In the genomic region with DNA sequence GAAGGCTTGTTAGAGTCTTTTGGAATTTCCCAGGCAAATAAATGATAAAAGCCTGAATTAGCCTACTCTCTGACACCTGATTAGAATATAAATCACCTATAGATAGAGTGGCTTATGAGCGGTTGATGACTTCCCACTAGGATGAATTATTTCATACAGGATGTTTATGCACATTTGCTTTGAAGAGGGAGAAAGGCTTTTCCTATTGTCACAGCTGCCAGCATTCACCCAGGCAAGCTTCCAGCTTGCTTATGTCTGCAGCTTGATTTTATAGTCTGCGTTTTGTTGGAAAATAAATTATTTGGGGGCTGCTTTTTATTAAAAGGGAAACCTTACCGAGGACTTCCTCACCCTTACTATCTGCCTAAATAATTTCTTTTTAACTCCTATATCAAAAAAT, we compare ENCODE assay signal across 15 cellular contexts.
"Had no signal": no experiment of that assay in that cellular context is flagged by ENCODE, and none has a peak within 500 bp of the region (broad histone marks: within the 10 kb centered on the region; RNA-seq: fewer than 3 reads in every experiment).

No MANE protein-coding gene starts in this region.

- H3K9me3 Mint-ChIP-seq: activated CD4-positive, alpha-beta T cell treated with anti-CD3 and anti-CD28 coated beads, Interleukin-2, amount 10 ng/mL, durations not matched to agents 24 days and 14 days; activated naive CD4-positive, alpha-beta T cell treated with anti-CD3 and anti-CD28 coated beads, Interleukin-2, amount 50 U/mL, for 72 hours; activated T-cell treated with anti-CD3 and anti-CD28 coated beads, Interleukin-2, amount 50 U/mL, for 72 hours; memory B cell; natural killer cell; stimulated activated memory B cell treated with anti-CD40 and anti-IgM and Interleukin-4, amounts not matched to agents 10 μg/mL and 1 μg/mL and 100 μg/mL, for 72 hours had no signal

- DNase-seq: activated CD4-positive, alpha-beta T cell treated with anti-CD3 and anti-CD28 coated beads, Interleukin-2, amount 10 ng/mL, durations not matched to agents 24 days and 14 days; activated CD4-positive, CD25-positive, alpha-beta regulatory T cell; activated CD8-positive, alpha-beta memory T cell treated with anti-CD3 and anti-CD28 coated beads, Interleukin-2, amount 50 U/mL, for 48 hours; activated gamma-delta T cell; activated T-cell treated with anti-CD3 and anti-CD28 coated beads, Interleukin-2, amount 50 U/mL, for 72 hours; esophagus squamous epithelium; hypothalamus; kidney; left ventricle myocardium inferior; natural killer cell; occipital lobe; stimulated activated CD4-positive, alpha-beta T cell treated with anti-CD3 and anti-CD28 coated beads, Interleukin-2, amount 100 ng/mL, for 48 hours had no signal

- H3K4me1 Mint-ChIP-seq: memory B cell; natural killer cell; stimulated activated memory B cell treated with anti-CD40 and anti-IgM and Interleukin-4, amounts not matched to agents 10 μg/mL and 1 μg/mL and 100 μg/mL, for 72 hours had no signal

- H3K27ac Mint-ChIP-seq: activated CD4-positive, alpha-beta T cell treated with anti-CD3 and anti-CD28 coated beads, Interleukin-2, amount 10 ng/mL, durations not matched to agents 24 days and 14 days; activated naive CD4-positive, alpha-beta T cell treated with anti-CD3 and anti-CD28 coated beads, Interleukin-2, amount 50 U/mL, for 72 hours; activated T-cell treated with anti-CD3 and anti-CD28 coated beads, Interleukin-2, amount 50 U/mL, for 72 hours; memory B cell; natural killer cell; stimulated activated memory B cell treated with anti-CD40 and anti-IgM and Interleukin-4, amounts not matched to agents 10 μg/mL and 1 μg/mL and 100 μg/mL, for 72 hours had no signal

- ATAC-seq: activated naive CD4-positive, alpha-beta T cell treated with anti-CD3 and anti-CD28 coated beads, Interleukin-2, amount 50 U/mL, for 72 hours; activated T-cell treated with anti-CD3 and anti-CD28 coated beads, Interleukin-2, amount 50 U/mL, for 72 hours; natural killer cell; stimulated activated memory B cell treated with anti-CD40 and anti-IgM and Interleukin-4, amounts not matched to agents 10 μg/mL and 1 μg/mL and 100 μg/mL, for 72 hours had no signal

- H3K36me3 Mint-ChIP-seq: activated naive CD4-positive, alpha-beta T cell treated with anti-CD3 and anti-CD28 coated beads, Interleukin-2, amount 50 U/mL, for 72 hours; memory B cell; natural killer cell; stimulated activated memory B cell treated with anti-CD40 and anti-IgM and Interleukin-4, amounts not matched to agents 10 μg/mL and 1 μg/mL and 100 μg/mL, for 72 hours had no signal

- H3K4me3 Mint-ChIP-seq: activated CD4-positive, alpha-beta T cell treated with anti-CD3 and anti-CD28 coated beads, Interleukin-2, amount 10 ng/mL, durations not matched to agents 24 days and 14 days; activated T-cell treated with anti-CD3 and anti-CD28 coated beads, Interleukin-2, amount 50 U/mL, for 72 hours; memory B cell; natural killer cell; stimulated activated memory B cell treated with anti-CD40 and anti-IgM and Interleukin-4, amounts not matched to agents 10 μg/mL and 1 μg/mL and 100 μg/mL, for 72 hours had no signal
